1 cellular context compared by ENCODE assay signal in the genomic region with DNA sequence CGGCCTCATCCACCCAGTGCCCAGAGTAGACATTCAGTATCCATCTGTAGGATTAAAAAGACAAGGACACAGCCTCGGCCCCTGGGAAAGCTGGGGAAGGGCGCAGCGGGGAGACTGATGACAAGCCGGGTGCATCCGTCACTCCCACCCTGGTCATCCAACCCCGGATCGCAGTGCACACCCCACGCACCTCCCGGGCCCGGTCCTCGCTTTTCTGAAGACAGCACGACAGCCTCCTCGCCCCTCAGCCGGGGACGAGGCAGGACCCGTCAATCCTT.
A peak's percentile ranks its signal among the peaks of the same experiment; 100 is the strongest.
TF ChIP-seq lines count a peak whose summit lies in the region.

No MANE protein-coding gene starts in this region.

TF ChIP-seq in HepG2, 621 proteins besides CTCF, POLR2A, EP300 and RAD21 (continued from another document):
- TF ChIP-seq, protein P1, sequence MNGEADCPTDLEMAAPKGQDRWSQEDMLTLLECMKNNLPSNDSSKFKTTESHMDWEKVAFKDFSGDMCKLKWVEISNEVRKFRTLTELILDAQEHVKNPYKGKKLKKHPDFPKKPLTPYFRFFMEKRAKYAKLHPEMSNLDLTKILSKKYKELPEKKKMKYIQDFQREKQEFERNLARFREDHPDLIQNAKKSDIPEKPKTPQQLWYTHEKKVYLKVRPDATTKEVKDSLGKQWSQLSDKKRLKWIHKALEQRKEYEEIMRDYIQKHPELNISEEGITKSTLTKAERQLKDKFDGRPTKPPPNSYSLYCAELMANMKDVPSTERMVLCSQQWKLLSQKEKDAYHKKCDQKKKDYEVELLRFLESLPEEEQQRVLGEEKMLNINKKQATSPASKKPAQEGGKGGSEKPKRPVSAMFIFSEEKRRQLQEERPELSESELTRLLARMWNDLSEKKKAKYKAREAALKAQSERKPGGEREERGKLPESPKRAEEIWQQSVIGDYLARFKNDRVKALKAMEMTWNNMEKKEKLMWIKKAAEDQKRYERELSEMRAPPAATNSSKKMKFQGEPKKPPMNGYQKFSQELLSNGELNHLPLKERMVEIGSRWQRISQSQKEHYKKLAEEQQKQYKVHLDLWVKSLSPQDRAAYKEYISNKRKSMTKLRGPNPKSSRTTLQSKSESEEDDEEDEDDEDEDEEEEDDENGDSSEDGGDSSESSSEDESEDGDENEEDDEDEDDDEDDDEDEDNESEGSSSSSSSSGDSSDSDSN (CRISPR knock-in tag; IDR thresholded peaks at IDR 0.05) = 0 out of 2 replicates have a peak, but pooled peaks have one; percentile 5
- TF ChIP-seq, protein P2, sequence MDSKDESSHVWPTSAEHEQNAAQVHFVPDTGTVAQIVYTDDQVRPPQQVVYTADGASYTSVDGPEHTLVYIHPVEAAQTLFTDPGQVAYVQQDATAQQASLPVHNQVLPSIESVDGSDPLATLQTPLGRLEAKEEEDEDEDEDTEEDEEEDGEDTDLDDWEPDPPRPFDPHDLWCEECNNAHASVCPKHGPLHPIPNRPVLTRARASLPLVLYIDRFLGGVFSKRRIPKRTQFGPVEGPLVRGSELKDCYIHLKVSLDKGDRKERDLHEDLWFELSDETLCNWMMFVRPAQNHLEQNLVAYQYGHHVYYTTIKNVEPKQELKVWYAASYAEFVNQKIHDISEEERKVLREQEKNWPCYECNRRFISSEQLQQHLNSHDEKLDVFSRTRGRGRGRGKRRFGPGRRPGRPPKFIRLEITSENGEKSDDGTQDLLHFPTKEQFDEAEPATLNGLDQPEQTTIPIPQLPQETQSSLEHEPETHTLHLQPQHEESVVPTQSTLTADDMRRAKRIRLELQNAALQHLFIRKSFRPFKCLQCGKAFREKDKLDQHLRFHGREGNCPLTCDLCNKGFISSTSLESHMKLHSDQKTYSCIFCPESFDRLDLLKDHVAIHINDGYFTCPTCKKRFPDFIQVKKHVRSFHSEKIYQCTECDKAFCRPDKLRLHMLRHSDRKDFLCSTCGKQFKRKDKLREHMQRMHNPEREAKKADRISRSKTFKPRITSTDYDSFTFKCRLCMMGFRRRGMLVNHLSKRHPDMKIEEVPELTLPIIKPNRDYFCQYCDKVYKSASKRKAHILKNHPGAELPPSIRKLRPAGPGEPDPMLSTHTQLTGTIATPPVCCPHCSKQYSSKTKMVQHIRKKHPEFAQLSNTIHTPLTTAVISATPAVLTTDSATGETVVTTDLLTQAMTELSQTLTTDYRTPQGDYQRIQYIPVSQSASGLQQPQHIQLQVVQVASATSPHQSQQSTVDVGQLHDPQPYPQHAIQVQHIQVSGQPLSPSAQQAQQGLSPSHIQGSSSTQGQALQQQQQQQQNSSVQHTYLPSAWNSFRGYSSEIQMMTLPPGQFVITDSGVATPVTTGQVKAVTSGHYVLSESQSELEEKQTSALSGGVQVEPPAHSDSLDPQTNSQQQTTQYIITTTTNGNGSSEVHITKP (CRISPR knock-in tag; IDR thresholded peaks at IDR 0.05; ENCODE audit: low read depth) = no peak
- TF ChIP-seq, protein P3, sequence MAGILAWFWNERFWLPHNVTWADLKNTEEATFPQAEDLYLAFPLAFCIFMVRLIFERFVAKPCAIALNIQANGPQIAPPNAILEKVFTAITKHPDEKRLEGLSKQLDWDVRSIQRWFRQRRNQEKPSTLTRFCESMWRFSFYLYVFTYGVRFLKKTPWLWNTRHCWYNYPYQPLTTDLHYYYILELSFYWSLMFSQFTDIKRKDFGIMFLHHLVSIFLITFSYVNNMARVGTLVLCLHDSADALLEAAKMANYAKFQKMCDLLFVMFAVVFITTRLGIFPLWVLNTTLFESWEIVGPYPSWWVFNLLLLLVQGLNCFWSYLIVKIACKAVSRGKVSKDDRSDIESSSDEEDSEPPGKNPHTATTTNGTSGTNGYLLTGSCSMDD (CRISPR knock-in tag; IDR thresholded peaks at IDR 0.05) = no peak
- TF ChIP-seq ZMYM3 (CRISPR knock-in tag; IDR thresholded peaks at IDR 0.05) (no peak), NONO (IDR thresholded peaks at IDR 0.05) (no peak), NONO (CRISPR knock-in tag; conservative IDR thresholded peaks at IDR 0.05) (no peak), ZNF263 (CRISPR knock-in tag; IDR thresholded peaks at IDR 0.05) (0 out of 2 replicates have a peak, but pooled peaks have one; percentile 33), RFXANK (CRISPR knock-in tag; IDR thresholded peaks at IDR 0.05) (no peak), ISL2 (CRISPR knock-in tag; IDR thresholded peaks at IDR 0.05) (no peak), ZNF878 (CRISPR knock-in tag; IDR thresholded peaks at IDR 0.05) (0 out of 2 replicates have a peak, but pooled peaks have one; percentile 35), HES4 (CRISPR knock-in tag; IDR thresholded peaks at IDR 0.05; ENCODE audit: borderline replicate concordance) (0 out of 2 replicates have a peak, but pooled peaks have one; percentile 31), SIN3A (IDR thresholded peaks at IDR 0.05; ENCODE audit: borderline replicate concordance, low read depth, low read length) (peak; percentile 45; the same call in 1 of the 2 replicates), ZNF558 (CRISPR knock-in tag; IDR thresholded peaks at IDR 0.05; ENCODE audit: borderline replicate concordance) (0 out of 2 replicates have a peak, but pooled peaks have one; percentile 67), ZNF7 (CRISPR knock-in tag; IDR thresholded peaks at IDR 0.05) (no peak), SRY (CRISPR knock-in tag; IDR thresholded peaks at IDR 0.05) (no peak), TOPORS (CRISPR knock-in tag; IDR thresholded peaks at IDR 0.05) (no peak; the same call in 1 of the 2 replicates), ZNF782 (CRISPR knock-in tag; IDR thresholded peaks at IDR 0.05; ENCODE audit: borderline replicate concordance) (peak; percentile 67; the same call in 1 of the 2 replicates), YY1 (IDR thresholded peaks at IDR 0.05; ENCODE audit: insufficient read depth, insufficient replicate concordance, low read depth, low read length) (no peak), ZNF766 (CRISPR knock-in tag; IDR thresholded peaks at IDR 0.05; ENCODE audit: borderline replicate concordance) (0 out of 2 replicates have a peak, but pooled peaks have one; percentile 4), ZMYM2 (CRISPR knock-in tag; IDR thresholded peaks at IDR 0.05) (no peak), CCDC6 (CRISPR knock-in tag; IDR thresholded peaks at IDR 0.05) (no peak), KLF15 (CRISPR knock-in tag; IDR thresholded peaks at IDR 0.05; ENCODE audit: borderline replicate concordance) (0 out of 2 replicates have a peak, but pooled peaks have one; percentile 3), SMAD9 (CRISPR knock-in tag; IDR thresholded peaks at IDR 0.05) (no peak), SRSF1 (optimal IDR thresholded peaks at IDR 0.05; ENCODE audit: low read depth, low read length) (no peak), ZNF446 (CRISPR knock-in tag; IDR thresholded peaks at IDR 0.05) (0 out of 2 replicates have a peak, but pooled peaks have one; percentile 50), EEA1 (CRISPR knock-in tag; IDR thresholded peaks at IDR 0.05; ENCODE audit: borderline replicate concordance) (peak; percentile 20; the same call in 1 of the 2 replicates), HNRNPH1 (optimal IDR thresholded peaks at IDR 0.05; ENCODE audit: low read depth, low read length) (no peak), ZNF230 (CRISPR knock-in tag; IDR thresholded peaks at IDR 0.05) (0 out of 2 replicates have a peak, but pooled peaks have one; percentile 46), ZNF790 (CRISPR knock-in tag; IDR thresholded peaks at IDR 0.05; ENCODE audit: borderline replicate concordance) (0 out of 2 replicates have a peak, but pooled peaks have one; percentile 56), PHF21A (CRISPR knock-in tag; IDR thresholded peaks at IDR 0.05) (peak; percentile 23; the same call in 1 of the 2 replicates), EED (CRISPR knock-in tag; IDR thresholded peaks at IDR 0.05) (0 out of 2 replicates have a peak, but pooled peaks have one; percentile 4), SP1 (IDR thresholded peaks at IDR 0.05) (no peak), SP1 (CRISPR knock-in tag; IDR thresholded peaks at IDR 0.05) (no peak)
- TF ChIP-seq, protein P4, sequence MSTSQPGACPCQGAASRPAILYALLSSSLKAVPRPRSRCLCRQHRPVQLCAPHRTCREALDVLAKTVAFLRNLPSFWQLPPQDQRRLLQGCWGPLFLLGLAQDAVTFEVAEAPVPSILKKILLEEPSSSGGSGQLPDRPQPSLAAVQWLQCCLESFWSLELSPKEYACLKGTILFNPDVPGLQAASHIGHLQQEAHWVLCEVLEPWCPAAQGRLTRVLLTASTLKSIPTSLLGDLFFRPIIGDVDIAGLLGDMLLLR (CRISPR knock-in tag; IDR thresholded peaks at IDR 0.05) = no peak
- TF ChIP-seq, protein P5, sequence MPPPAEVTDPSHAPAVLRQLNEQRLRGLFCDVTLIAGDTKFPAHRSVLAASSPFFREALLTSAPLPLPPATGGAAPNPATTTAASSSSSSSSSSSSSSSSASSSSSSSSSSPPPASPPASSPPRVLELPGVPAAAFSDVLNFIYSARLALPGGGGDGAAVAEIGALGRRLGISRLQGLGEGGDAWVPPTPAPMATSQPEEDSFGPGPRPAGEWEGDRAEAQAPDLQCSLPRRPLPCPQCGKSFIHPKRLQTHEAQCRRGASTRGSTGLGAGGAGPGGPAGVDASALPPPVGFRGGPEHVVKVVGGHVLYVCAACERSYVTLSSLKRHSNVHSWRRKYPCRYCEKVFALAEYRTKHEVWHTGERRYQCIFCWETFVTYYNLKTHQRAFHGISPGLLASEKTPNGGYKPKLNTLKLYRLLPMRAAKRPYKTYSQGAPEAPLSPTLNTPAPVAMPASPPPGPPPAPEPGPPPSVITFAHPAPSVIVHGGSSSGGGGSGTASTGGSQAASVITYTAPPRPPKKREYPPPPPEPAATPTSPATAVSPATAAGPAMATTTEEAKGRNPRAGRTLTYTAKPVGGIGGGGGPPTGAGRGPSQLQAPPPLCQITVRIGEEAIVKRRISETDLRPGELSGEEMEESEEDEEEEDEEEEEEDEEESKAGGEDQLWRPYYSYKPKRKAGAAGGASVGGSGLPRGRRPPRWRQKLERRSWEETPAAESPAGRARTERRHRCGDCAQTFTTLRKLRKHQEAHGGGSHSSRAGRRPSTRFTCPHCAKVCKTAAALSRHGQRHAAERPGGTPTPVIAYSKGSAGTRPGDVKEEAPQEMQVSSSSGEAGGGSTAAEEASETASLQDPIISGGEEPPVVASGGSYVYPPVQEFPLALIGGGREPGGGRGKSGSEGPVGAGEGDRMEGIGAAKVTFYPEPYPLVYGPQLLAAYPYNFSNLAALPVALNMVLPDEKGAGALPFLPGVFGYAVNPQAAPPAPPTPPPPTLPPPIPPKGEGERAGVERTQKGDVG (CRISPR knock-in tag; IDR thresholded peaks at IDR 0.05; ENCODE audit: borderline replicate concordance) = no peak
- TF ChIP-seq, protein P6, sequence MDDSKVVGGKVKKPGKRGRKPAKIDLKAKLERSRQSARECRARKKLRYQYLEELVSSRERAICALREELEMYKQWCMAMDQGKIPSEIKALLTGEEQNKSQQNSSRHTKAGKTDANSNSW (CRISPR knock-in tag; IDR thresholded peaks at IDR 0.05; ENCODE audit: borderline replicate concordance) = no peak
- TF ChIP-seq, protein P7, sequence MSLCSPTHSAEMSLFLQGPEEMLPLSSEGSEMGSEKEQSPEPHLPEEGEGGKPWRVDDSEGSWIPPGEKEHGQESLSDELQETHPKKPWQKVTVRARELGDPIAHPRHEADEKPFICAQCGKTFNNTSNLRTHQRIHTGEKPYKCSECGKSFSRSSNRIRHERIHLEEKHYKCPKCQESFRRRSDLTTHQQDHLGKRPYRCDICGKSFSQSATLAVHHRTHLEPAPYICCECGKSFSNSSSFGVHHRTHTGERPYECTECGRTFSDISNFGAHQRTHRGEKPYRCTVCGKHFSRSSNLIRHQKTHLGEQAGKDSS (CRISPR knock-in tag; IDR thresholded peaks at IDR 0.05; ENCODE audit: borderline replicate concordance, low read depth) = peak; percentile 8; the same call in 1 of the 2 replicates
